Comparison of ENCODE assay signal across 1 cellular context in the genomic region with DNA sequence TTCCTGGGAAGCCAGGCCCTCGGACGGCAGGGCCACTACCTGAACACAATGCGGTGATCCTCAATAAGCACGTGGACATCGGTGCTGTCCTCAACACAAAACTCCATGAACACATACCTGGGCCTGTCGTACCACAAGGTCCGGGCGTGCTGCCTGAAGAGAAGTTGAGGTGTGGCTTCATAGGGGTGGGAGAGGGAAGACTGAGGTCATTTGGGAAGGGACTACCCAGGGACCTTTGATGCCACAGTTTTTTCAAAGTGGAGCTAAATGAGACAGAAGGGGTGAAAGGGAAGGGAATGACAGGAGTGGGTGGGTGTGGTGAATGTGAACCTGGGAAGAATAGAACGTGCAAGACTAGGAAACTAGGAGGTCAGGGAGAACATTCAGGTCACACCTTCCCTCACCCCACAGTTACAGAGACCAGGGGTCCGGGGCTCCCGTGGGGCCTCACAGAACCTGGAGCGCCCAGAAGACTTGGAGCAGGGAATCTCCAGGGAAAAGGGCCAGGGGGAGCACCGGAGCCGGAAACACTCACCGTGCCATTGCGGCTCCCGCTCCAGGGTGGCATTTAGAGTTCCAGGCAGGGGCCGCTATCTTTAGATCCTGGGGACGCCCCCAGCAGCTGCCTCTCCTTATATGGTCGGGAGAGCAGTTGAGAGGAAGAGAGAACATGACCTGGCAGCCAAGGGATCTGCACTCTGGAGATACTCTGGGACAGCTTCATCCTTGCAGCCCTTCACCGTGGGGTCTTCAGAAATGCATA.
A peak's percentile ranks its signal among the peaks of the same experiment; 100 is the strongest.
TF ChIP-seq lines count a peak whose summit lies in the region.

A gene (minus strand): TSS at position 570 of the 763 bp plus-strand sequence. CDS start 27 bp downstream, at position 543.

TF ChIP-seq in K562, 482 proteins besides CTCF, POLR2A, EP300 and RAD21 (continued from another document and continues in another):
- TF ChIP-seq, protein P1, sequence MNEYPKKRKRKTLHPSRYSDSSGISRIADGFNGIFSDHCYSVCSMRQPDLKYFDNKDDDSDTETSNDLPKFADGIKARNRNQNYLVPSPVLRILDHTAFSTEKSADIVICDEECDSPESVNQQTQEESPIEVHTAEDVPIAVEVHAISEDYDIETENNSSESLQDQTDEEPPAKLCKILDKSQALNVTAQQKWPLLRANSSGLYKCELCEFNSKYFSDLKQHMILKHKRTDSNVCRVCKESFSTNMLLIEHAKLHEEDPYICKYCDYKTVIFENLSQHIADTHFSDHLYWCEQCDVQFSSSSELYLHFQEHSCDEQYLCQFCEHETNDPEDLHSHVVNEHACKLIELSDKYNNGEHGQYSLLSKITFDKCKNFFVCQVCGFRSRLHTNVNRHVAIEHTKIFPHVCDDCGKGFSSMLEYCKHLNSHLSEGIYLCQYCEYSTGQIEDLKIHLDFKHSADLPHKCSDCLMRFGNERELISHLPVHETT (CRISPR knock-in tag; conservative IDR thresholded peaks at IDR 0.05 in 1 of 2, IDR thresholded peaks at IDR 0.05 in 1 of 2), result peak in 1 of 2 experiments; percentile 22; a peak in 1 of 4 replicates
- TF ChIP-seq, protein P2, sequence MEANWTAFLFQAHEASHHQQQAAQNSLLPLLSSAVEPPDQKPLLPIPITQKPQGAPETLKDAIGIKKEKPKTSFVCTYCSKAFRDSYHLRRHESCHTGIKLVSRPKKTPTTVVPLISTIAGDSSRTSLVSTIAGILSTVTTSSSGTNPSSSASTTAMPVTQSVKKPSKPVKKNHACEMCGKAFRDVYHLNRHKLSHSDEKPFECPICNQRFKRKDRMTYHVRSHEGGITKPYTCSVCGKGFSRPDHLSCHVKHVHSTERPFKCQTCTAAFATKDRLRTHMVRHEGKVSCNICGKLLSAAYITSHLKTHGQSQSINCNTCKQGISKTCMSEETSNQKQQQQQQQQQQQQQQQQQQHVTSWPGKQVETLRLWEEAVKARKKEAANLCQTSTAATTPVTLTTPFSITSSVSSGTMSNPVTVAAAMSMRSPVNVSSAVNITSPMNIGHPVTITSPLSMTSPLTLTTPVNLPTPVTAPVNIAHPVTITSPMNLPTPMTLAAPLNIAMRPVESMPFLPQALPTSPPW (CRISPR knock-in tag; IDR thresholded peaks at IDR 0.05), result peak; percentile 48
- TF ChIP-seq, protein P3, sequence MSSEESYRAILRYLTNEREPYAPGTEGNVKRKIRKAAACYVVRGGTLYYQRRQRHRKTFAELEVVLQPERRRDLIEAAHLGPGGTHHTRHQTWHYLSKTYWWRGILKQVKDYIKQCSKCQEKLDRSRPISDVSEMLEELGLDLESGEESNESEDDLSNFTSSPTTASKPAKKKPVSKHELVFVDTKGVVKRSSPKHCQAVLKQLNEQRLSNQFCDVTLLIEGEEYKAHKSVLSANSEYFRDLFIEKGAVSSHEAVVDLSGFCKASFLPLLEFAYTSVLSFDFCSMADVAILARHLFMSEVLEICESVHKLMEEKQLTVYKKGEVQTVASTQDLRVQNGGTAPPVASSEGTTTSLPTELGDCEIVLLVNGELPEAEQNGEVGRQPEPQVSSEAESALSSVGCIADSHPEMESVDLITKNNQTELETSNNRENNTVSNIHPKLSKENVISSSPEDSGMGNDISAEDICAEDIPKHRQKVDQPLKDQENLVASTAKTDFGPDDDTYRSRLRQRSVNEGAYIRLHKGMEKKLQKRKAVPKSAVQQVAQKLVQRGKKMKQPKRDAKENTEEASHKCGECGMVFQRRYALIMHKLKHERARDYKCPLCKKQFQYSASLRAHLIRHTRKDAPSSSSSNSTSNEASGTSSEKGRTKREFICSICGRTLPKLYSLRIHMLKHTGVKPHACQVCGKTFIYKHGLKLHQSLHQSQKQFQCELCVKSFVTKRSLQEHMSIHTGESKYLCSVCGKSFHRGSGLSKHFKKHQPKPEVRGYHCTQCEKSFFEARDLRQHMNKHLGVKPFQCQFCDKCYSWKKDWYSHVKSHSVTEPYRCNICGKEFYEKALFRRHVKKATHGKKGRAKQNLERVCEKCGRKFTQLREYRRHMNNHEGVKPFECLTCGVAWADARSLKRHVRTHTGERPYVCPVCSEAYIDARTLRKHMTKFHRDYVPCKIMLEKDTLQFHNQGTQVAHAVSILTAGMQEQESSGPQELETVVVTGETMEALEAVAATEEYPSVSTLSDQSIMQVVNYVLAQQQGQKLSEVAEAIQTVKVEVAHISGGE (CRISPR knock-in tag; IDR thresholded peaks at IDR 0.05), result peak in 1 of 3 experiments; percentile 93; a peak in 2 of 6 replicates
- 0 out of 2 replicates have a peak, but pooled peaks have one; percentile 38 for TF ChIP-seq SMARCE1 (IDR thresholded peaks at IDR 0.05)
- 0 out of 2 replicates have a peak, but pooled peaks have one; percentile 12 for TF ChIP-seq CTBP1 (IDR thresholded peaks at IDR 0.05; ENCODE audit: borderline replicate concordance)
- TF ChIP-seq RBM15 (IDR thresholded peaks at IDR 0.05; ENCODE audit: insufficient read depth, low read length), result no peak
- 0 out of 2 replicates have a peak, but pooled peaks have one; percentile 18 for TF ChIP-seq SPI1 (IDR thresholded peaks at IDR 0.05; ENCODE audit: borderline replicate concordance, low read depth, low read length)
- TF ChIP-seq RBFOX2 (IDR thresholded peaks at IDR 0.05; ENCODE audit: low read depth, low read length), result peak; percentile 62
- peak; percentile 19; the same call in 1 of the 2 replicates for TF ChIP-seq BRD4 (IDR thresholded peaks at IDR 0.05)
- TF ChIP-seq, protein P4, sequence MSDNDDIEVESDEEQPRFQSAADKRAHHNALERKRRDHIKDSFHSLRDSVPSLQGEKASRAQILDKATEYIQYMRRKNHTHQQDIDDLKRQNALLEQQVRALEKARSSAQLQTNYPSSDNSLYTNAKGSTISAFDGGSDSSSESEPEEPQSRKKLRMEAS (CRISPR knock-in tag; IDR thresholded peaks at IDR 0.05), result peak; percentile 57
- no peak for TF ChIP-seq CBFB (CRISPR knock-in tag; IDR thresholded peaks at IDR 0.05)
- 0 out of 2 replicates have a peak, but pooled peaks have one; percentile 7 for TF ChIP-seq CREM (IDR thresholded peaks at IDR 0.05; ENCODE audit: low read depth)
- 0 out of 2 replicates have a peak, but pooled peaks have one; percentile 15 for TF ChIP-seq EGR1 (conservative IDR thresholded peaks at IDR 0.05)
- TF ChIP-seq NR2C2 (CRISPR knock-in tag; IDR thresholded peaks at IDR 0.05), result no peak
- peak; percentile 35; the same call in 1 of the 2 replicates for TF ChIP-seq NR2C2 (tag; IDR thresholded peaks at IDR 0.05)
- TF ChIP-seq SRSF3 (IDR thresholded peaks at IDR 0.05; ENCODE audit: insufficient read depth, low read length), result no peak
- TF ChIP-seq PRMT5 (CRISPR knock-in tag; IDR thresholded peaks at IDR 0.05), result no peak
- TF ChIP-seq SUPT5H (IDR thresholded peaks at IDR 0.05), result peak; percentile 33
- TF ChIP-seq, protein P5, sequence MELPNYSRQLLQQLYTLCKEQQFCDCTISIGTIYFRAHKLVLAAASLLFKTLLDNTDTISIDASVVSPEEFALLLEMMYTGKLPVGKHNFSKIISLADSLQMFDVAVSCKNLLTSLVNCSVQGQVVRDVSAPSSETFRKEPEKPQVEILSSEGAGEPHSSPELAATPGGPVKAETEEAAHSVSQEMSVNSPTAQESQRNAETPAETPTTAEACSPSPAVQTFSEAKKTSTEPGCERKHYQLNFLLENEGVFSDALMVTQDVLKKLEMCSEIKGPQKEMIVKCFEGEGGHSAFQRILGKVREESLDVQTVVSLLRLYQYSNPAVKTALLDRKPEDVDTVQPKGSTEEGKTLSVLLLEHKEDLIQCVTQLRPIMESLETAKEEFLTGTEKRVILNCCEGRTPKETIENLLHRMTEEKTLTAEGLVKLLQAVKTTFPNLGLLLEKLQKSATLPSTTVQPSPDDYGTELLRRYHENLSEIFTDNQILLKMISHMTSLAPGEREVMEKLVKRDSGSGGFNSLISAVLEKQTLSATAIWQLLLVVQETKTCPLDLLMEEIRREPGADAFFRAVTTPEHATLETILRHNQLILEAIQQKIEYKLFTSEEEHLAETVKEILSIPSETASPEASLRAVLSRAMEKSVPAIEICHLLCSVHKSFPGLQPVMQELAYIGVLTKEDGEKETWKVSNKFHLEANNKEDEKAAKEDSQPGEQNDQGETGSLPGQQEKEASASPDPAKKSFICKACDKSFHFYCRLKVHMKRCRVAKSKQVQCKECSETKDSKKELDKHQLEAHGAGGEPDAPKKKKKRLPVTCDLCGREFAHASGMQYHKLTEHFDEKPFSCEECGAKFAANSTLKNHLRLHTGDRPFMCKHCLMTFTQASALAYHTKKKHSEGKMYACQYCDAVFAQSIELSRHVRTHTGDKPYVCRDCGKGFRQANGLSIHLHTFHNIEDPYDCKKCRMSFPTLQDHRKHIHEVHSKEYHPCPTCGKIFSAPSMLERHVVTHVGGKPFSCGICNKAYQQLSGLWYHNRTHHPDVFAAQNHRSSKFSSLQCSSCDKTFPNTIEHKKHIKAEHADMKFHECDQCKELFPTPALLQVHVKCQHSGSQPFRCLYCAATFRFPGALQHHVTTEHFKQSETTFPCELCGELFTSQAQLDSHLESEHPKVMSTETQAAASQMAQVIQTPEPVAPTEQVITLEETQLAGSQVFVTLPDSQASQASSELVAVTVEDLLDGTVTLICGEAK (IDR thresholded peaks at IDR 0.05), result peak; percentile 71
- TF ChIP-seq, protein P5 (CRISPR knock-in tag; IDR thresholded peaks at IDR 0.05), result no peak
- TF ChIP-seq L3MBTL2 (IDR thresholded peaks at IDR 0.05), result peak; percentile 86
- TF ChIP-seq, protein P6, sequence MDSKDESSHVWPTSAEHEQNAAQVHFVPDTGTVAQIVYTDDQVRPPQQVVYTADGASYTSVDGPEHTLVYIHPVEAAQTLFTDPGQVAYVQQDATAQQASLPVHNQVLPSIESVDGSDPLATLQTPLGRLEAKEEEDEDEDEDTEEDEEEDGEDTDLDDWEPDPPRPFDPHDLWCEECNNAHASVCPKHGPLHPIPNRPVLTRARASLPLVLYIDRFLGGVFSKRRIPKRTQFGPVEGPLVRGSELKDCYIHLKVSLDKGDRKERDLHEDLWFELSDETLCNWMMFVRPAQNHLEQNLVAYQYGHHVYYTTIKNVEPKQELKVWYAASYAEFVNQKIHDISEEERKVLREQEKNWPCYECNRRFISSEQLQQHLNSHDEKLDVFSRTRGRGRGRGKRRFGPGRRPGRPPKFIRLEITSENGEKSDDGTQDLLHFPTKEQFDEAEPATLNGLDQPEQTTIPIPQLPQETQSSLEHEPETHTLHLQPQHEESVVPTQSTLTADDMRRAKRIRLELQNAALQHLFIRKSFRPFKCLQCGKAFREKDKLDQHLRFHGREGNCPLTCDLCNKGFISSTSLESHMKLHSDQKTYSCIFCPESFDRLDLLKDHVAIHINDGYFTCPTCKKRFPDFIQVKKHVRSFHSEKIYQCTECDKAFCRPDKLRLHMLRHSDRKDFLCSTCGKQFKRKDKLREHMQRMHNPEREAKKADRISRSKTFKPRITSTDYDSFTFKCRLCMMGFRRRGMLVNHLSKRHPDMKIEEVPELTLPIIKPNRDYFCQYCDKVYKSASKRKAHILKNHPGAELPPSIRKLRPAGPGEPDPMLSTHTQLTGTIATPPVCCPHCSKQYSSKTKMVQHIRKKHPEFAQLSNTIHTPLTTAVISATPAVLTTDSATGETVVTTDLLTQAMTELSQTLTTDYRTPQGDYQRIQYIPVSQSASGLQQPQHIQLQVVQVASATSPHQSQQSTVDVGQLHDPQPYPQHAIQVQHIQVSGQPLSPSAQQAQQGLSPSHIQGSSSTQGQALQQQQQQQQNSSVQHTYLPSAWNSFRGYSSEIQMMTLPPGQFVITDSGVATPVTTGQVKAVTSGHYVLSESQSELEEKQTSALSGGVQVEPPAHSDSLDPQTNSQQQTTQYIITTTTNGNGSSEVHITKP (IDR thresholded peaks at IDR 0.05; ENCODE audit: partially characterized antibody), result peak; percentile 51
- TF ChIP-seq MYC (IDR thresholded peaks at IDR 0.05; ENCODE audit: low read depth, low read length), result 0 out of 2 replicates have a peak, but pooled peaks have one; percentile 50
- TF ChIP-seq MYC (CRISPR knock-in tag; IDR thresholded peaks at IDR 0.05; ENCODE audit: borderline replicate concordance, low read depth), result no peak
- TF ChIP-seq ETV5 (CRISPR knock-in tag; IDR thresholded peaks at IDR 0.05; ENCODE audit: low read depth), result no peak
- 0 out of 2 replicates have a peak, but pooled peaks have one; percentile 37 for TF ChIP-seq LCOR (CRISPR knock-in tag; IDR thresholded peaks at IDR 0.05)
- TF ChIP-seq, protein P7, sequence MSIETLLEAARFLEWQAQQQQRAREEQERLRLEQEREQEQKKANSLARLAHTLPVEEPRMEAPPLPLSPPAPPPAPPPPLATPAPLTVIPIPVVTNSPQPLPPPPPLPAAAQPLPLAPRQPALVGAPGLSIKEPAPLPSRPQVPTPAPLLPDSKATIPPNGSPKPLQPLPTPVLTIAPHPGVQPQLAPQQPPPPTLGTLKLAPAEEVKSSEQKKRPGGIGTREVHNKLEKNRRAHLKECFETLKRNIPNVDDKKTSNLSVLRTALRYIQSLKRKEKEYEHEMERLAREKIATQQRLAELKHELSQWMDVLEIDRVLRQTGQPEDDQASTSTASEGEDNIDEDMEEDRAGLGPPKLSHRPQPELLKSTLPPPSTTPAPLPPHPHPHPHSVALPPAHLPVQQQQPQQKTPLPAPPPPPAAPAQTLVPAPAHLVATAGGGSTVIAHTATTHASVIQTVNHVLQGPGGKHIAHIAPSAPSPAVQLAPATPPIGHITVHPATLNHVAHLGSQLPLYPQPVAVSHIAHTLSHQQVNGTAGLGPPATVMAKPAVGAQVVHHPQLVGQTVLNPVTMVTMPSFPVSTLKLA (conservative IDR thresholded peaks at IDR 0.05), result peak in 1 of 2 experiments; percentile 54; a peak in 2 of 4 replicates
- TF ChIP-seq, protein P8, sequence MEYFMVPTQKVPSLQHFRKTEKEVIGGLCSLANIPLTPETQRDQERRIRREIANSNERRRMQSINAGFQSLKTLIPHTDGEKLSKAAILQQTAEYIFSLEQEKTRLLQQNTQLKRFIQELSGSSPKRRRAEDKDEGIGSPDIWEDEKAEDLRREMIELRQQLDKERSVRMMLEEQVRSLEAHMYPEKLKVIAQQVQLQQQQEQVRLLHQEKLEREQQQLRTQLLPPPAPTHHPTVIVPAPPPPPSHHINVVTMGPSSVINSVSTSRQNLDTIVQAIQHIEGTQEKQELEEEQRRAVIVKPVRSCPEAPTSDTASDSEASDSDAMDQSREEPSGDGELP (CRISPR knock-in tag; IDR thresholded peaks at IDR 0.05; ENCODE audit: borderline replicate concordance), result peak; percentile 43; the same call in 1 of the 2 replicates
